In genomic region chr4:183591301-183591700, GRCh38 we compare ENCODE assay signal across 15 cellular contexts.
"Had no signal": no experiment of that assay in that cellular context is flagged by ENCODE, and none has a peak within 500 bp of the region (broad histone marks: within the 10 kb centered on the region; RNA-seq: fewer than 3 reads in every experiment).

No MANE protein-coding gene starts in this region.

- H3K9me3 ChIP-seq: body of pancreas, psoas muscle, upper lobe of right lung had no signal

- H3K4me3 ChIP-seq: body of pancreas, psoas muscle, upper lobe of right lung had no signal

- H3K27ac Mint-ChIP-seq: activated CD8-positive, alpha-beta T cell treated with anti-CD3 and anti-CD28 coated beads for 36 hours; activated naive CD4-positive, alpha-beta T cell treated with anti-CD3 and anti-CD28 coated beads for 36 hours; activated T-helper 1 cell treated with anti-CD3 and anti-CD28 coated beads, Interleukin-12 subunit alpha, Interleukin-12 subunit beta, Interleukin-2, Interleukin-4 antibody, amounts not matched to agents 30 ng/mL and 10 ng/mL and 1 ng/mL, durations not matched to agents 14 hours and 24 hours and 36 hours; natural killer cell treated with Interleukin-12 subunit alpha and Interleukin-12 subunit beta and Interleukin-15 and Interleukin-18, amount 100 ng/mL, for 72 hours had no signal

- H3K27me3 ChIP-seq: body of pancreas, upper lobe of right lung had no signal

- H3K9me3 Mint-ChIP-seq: activated CD8-positive, alpha-beta T cell treated with anti-CD3 and anti-CD28 coated beads for 36 hours; activated naive CD4-positive, alpha-beta T cell treated with anti-CD3 and anti-CD28 coated beads for 36 hours; activated T-helper 1 cell treated with anti-CD3 and anti-CD28 coated beads, Interleukin-12 subunit alpha, Interleukin-12 subunit beta, Interleukin-2, Interleukin-4 antibody, amounts not matched to agents 30 ng/mL and 10 ng/mL and 1 ng/mL, durations not matched to agents 14 hours and 24 hours and 36 hours; central memory CD8-positive, alpha-beta T cell; natural killer cell treated with Interleukin-12 subunit alpha and Interleukin-12 subunit beta and Interleukin-15 and Interleukin-18, amount 100 ng/mL, for 72 hours had no signal

- H3K4me1 ChIP-seq: upper lobe of right lung had no signal

- H3K4me1 Mint-ChIP-seq: central memory CD8-positive, alpha-beta T cell had no signal

- DNase-seq: activated CD4-positive, alpha-beta T cell treated with anti-CD3 and anti-CD28 coated beads for 4 hours; activated CD8-positive, alpha-beta memory T cell treated with anti-CD3 and anti-CD28 coated beads, Interleukin-2, amount 50 U/mL, for 48 hours; activated CD8-positive, alpha-beta T cell treated with anti-CD3 and anti-CD28 coated beads for 36 hours; activated naive CD4-positive, alpha-beta T cell treated with anti-CD3 and anti-CD28 coated beads for 36 hours; body of pancreas; effector memory CD4-positive, alpha-beta T cell; occipital lobe; psoas muscle; stimulated activated CD4-positive, alpha-beta T cell treated with anti-CD3 and anti-CD28 coated beads, Interleukin-12 subunit alpha, Interleukin-12 subunit beta, amount 100 ng/mL, for 4 hours; stimulated activated naive CD4-positive, alpha-beta T cell treated with Interleukin-2 at 50 U/mL for 16 hours; upper lobe of right lung had no signal

- H3K4me3 Mint-ChIP-seq: activated CD8-positive, alpha-beta T cell treated with anti-CD3 and anti-CD28 coated beads for 36 hours; activated naive CD4-positive, alpha-beta T cell treated with anti-CD3 and anti-CD28 coated beads for 36 hours; activated T-helper 1 cell treated with anti-CD3 and anti-CD28 coated beads, Interleukin-12 subunit alpha, Interleukin-12 subunit beta, Interleukin-2, Interleukin-4 antibody, amounts not matched to agents 30 ng/mL and 10 ng/mL and 1 ng/mL, durations not matched to agents 14 hours and 24 hours and 36 hours; central memory CD8-positive, alpha-beta T cell; natural killer cell treated with Interleukin-12 subunit alpha and Interleukin-12 subunit beta and Interleukin-15 and Interleukin-18, amount 100 ng/mL, for 72 hours had no signal

- ATAC-seq: activated CD8-positive, alpha-beta T cell treated with anti-CD3 and anti-CD28 coated beads for 36 hours; body of pancreas; natural killer cell treated with Interleukin-12 subunit alpha and Interleukin-12 subunit beta and Interleukin-15 and Interleukin-18, amount 100 ng/mL, for 72 hours; psoas muscle; sciatic nerve; upper lobe of right lung had no signal

- H3K36me3 ChIP-seq: upper lobe of right lung had no signal

- H3K27ac ChIP-seq: body of pancreas, psoas muscle, upper lobe of right lung had no signal
